In the genomic region with DNA sequence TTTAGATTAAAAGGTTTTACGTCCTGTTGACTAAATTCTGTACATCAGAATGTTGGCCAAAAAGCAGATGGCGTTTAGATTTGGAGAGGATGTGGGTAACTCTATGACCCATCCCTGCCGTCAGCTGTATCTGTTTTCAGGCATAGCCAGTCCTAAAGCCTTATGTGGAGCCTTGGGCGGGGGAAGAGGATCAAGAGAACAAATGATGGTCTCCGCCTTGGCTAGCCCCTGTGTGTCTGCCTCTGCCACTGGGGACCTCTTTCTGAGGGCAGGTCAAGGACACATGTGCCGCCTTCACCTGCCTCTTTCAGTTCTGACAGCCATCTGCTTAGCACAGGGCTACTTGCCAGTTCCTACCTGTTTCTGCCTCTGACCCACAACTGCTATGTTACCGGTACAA, we compare ENCODE assay signal across 16 cellular contexts. TPM values are rescaled to one million over a fixed set of nuclear protein-coding genes. Genes with fewer than 3 reads are reported as not detected.
DNase-seq lines count a peak whose midpoint lies in the region; FAIRE-seq and TF ChIP-seq lines count a peak whose summit lies in the region.
"Had no signal": no experiment of that assay in that cellular context is flagged by ENCODE, and none has a peak within 500 bp of the region (broad histone marks: within the 10 kb centered on the region; RNA-seq: fewer than 3 reads in every experiment).

No MANE protein-coding gene starts in this region.

- H3K27me3 ChIP-seq in Peyer's patch (no peaks in the 10 kb centered on the region), mammary epithelial cell (ENCODE audit: insufficient read depth, low read length) (no peaks in the 10 kb centered on the region)
- H3K27me3 ChIP-seq: BLaER1 treated with 17β-estradiol and CSF1 and Interleukin-3, amounts not matched to agents 10 nM and 100 nM; gastrocnemius medialis had no signal

- H3K36me3 ChIP-seq in Peyer's patch (peaks cover 0 to 39% (median 0%) of the 10 kb centered on the region in 3 donors), mammary epithelial cell (ENCODE audit: insufficient read depth, low read length) (peaks cover 31% of the 10 kb centered on the region)

- H3K4me1 ChIP-seq in Peyer's patch (peaks cover 0 to 3% (median under 1%) of the 10 kb centered on the region in 4 donors), mammary epithelial cell (ENCODE audit: insufficient read depth, low read length) (no peaks in the 10 kb centered on the region)
- H3K4me1 ChIP-seq: gastrocnemius medialis had no signal

- FAIRE-seq in GM19239 (lab: Jason Lieb, UNC) = no peak

- no peak overlapping the region for H2AFZ ChIP-seq in mammary epithelial cell (ENCODE audit: low read depth, low read length)
- H2AFZ ChIP-seq: GM23338 had no signal

- H3K9ac ChIP-seq in mammary epithelial cell (ENCODE audit: insufficient read depth, low read length) = no peak overlapping the region
- H3K9ac ChIP-seq: BLaER1 treated with 17β-estradiol and CSF1 and Interleukin-3, amounts not matched to agents 10 nM and 100 nM had no signal

- CTCF ChIA-PET in activated CD4-positive, alpha-beta T cell treated with anti-CD3 and anti-CD28 coated beads, Interleukin-2, amount 10 ng/mL, durations not matched to agents 7 days and 5 days (lab: Charles Lee) = no interaction called here
- CTCF ChIA-PET in mammary epithelial cell (lab: Charles Lee; ENCODE audit: low non-redundant PET) = no interaction called here

- TF ChIP-seq CTCF in Peyer's patch (IDR thresholded peaks at IDR 0.05) (no peak), mammary epithelial cell (conservative IDR thresholded peaks at IDR 0.05 in 1 of 2, IDR thresholded peaks at IDR 0.05 in 1 of 2; ENCODE audit: extremely low read depth in 1 of 2, insufficient read depth in 1 of 2, low read depth in 1 of 2, low read length in 2 of 2) (no peak)

- in situ Hi-C loops in mammary epithelial cell (cut with MboI; ENCODE audit: low sequenced_read_pairs in 2 of 2) = loop anchor here in 1 of 2 donors (10.0 kb wide), 1 partner anchor 153 kb away; no protein-coding TSS in a partner anchor

- no TSS peak for BruUV-seq in mammary epithelial cell (replicated peaks; lab: Mats Ljungman, UMichigan)

- POLR2A ChIA-PET in activated CD4-positive, alpha-beta T cell treated with anti-CD3 and anti-CD28 coated beads, Interleukin-2, amount 10 ng/mL, durations not matched to agents 7 days and 5 days (lab: Charles Lee) = no interaction called here

- peak in 1 of 3 donors; percentile 59 for DNase-seq in Peyer's patch
- DNase-seq in activated CD4-positive, alpha-beta T cell treated with anti-CD3 and anti-CD28 coated beads, Interleukin-2, amount 10 ng/mL, durations not matched to agents 7 days and 5 days = peak; percentile 57
- peak; percentile 27 for DNase-seq in activated effector memory CD4-positive, alpha-beta T cell treated with Interleukin-2 at 50 U/mL for 16 hours
- DNase-seq in KG1 (lab: John Stamatoyannopoulos, UW) = no peak
- no peak for DNase-seq in GM19239 (ENCODE audit: insufficient read length, low spot score)
- DNase-seq in mucosa of gallbladder (ENCODE audit: low spot score) = no peak
- DNase-seq in mammary epithelial cell = no peak
- DNase-seq: amygdala; gastrocnemius medialis; NCI-H1436 treated with DMSO at 0.1 percent for 48 hours; stimulated activated CD4-positive, alpha-beta T cell treated with anti-CD3 and anti-CD28 coated beads, Interleukin-1b, Interleukin-23, amount 100 ng/mL, for 48 hours had no signal

- no peaks in the 10 kb centered on the region for H3K9me3 Mint-ChIP-seq in activated CD4-positive, alpha-beta T cell treated with anti-CD3 and anti-CD28 coated beads, Interleukin-2, amount 10 ng/mL, durations not matched to agents 7 days and 5 days
- H3K9me3 Mint-ChIP-seq: GM23338; stimulated activated memory B cell treated with anti-CD40 and anti-IgM and Interleukin-4, amounts not matched to agents 10 μg/mL and 1 μg/mL and 100 μg/mL, for 72 hours had no signal

- H3K27ac ChIP-seq in Peyer's patch (peak overlapping the region in 3 of 4 donors; percentile 18 to 75 (median 43)), skin epidermis (peak overlapping the region in 12 of 21 experiments; percentile 0 to 89 (median 52)), mammary epithelial cell (ENCODE audit: insufficient read depth, low read depth, low read length) (no peak overlapping the region)
- H3K27ac ChIP-seq: BLaER1 treated with 17β-estradiol and CSF1 and Interleukin-3, amounts not matched to agents 10 nM and 100 nM; gastrocnemius medialis had no signal

- WGBS in mammary epithelial cell (ENCODE audit: low coverage, missing lambda C conversion rate) = 97% methylated on average over 4 of the region's 7 CpGs

- H3K4me3 Mint-ChIP-seq in activated CD4-positive, alpha-beta T cell treated with anti-CD3 and anti-CD28 coated beads, Interleukin-2, amount 10 ng/mL, durations not matched to agents 7 days and 5 days = no peak overlapping the region
- H3K4me3 Mint-ChIP-seq: GM23338; stimulated activated memory B cell treated with anti-CD40 and anti-IgM and Interleukin-4, amounts not matched to agents 10 μg/mL and 1 μg/mL and 100 μg/mL, for 72 hours had no signal

- no peak for TF ChIP-seq POLR2A in Peyer's patch (IDR thresholded peaks at IDR 0.05)

- dilution Hi-C loops in mammary epithelial cell (cut with HindIII; ENCODE audit: low sequenced_read_pairs) = no loop called here

- peaks cover 36% of the 10 kb centered on the region for H3K36me3 Mint-ChIP-seq in activated CD4-positive, alpha-beta T cell treated with anti-CD3 and anti-CD28 coated beads, Interleukin-2, amount 10 ng/mL, durations not matched to agents 7 days and 5 days (ENCODE audit: low read depth)

- intact Hi-C loops in mammary epithelial cell (cut with micrococcal nuclease) = no loop called here

- H3K27me3 Mint-ChIP-seq in activated CD4-positive, alpha-beta T cell treated with anti-CD3 and anti-CD28 coated beads, Interleukin-2, amount 10 ng/mL, durations not matched to agents 7 days and 5 days = no peaks in the 10 kb centered on the region
- H3K27me3 Mint-ChIP-seq: stimulated activated memory B cell treated with anti-CD40 and anti-IgM and Interleukin-4, amounts not matched to agents 10 μg/mL and 1 μg/mL and 100 μg/mL, for 72 hours had no signal

- H3K4me1 Mint-ChIP-seq in activated CD4-positive, alpha-beta T cell treated with anti-CD3 and anti-CD28 coated beads, Interleukin-2, amount 10 ng/mL, durations not matched to agents 7 days and 5 days = peaks cover 19% of the 10 kb centered on the region
- H3K4me1 Mint-ChIP-seq: GM23338 had no signal

- no peak overlapping the region for H3K4me3 ChIP-seq in Peyer's patch
- H3K4me3 ChIP-seq in skin epidermis = no peak overlapping the region
- H3K4me3 ChIP-seq in mammary epithelial cell (replicated peaks in 1 of 3; ENCODE audit: insufficient read depth in 1 of 3, low read depth in 2 of 3, low read length in 3 of 3) = no peak overlapping the region
- H3K4me3 ChIP-seq: BLaER1 treated with 17β-estradiol and CSF1 and Interleukin-3, amounts not matched to agents 10 nM and 100 nM; gastrocnemius medialis; GM23338; lung had no signal

- H3K27ac Mint-ChIP-seq in activated CD4-positive, alpha-beta T cell treated with anti-CD3 and anti-CD28 coated beads, Interleukin-2, amount 10 ng/mL, durations not matched to agents 7 days and 5 days = peak overlapping the region; percentile 92
- H3K27ac Mint-ChIP-seq: GM23338; stimulated activated memory B cell treated with anti-CD40 and anti-IgM and Interleukin-4, amounts not matched to agents 10 μg/mL and 1 μg/mL and 100 μg/mL, for 72 hours had no signal

- no peak overlapping the region for H3K4me2 ChIP-seq in mammary epithelial cell (ENCODE audit: insufficient read depth, low read depth, low read length)
- H3K4me2 ChIP-seq: BLaER1 treated with 17β-estradiol and CSF1 and Interleukin-3, amounts not matched to agents 10 nM and 100 nM; GM23338 had no signal

- H3K9me3 ChIP-seq in Peyer's patch = no peaks in the 10 kb centered on the region
- no peaks in the 10 kb centered on the region for H3K9me3 ChIP-seq in mammary epithelial cell (replicated peaks; ENCODE audit: insufficient read depth, low read length)
- H3K9me3 ChIP-seq: BLaER1 treated with 17β-estradiol and CSF1 and Interleukin-3, amounts not matched to agents 10 nM and 100 nM; gastrocnemius medialis had no signal

- peaks cover 1% of the 10 kb centered on the region for H4K20me1 ChIP-seq in mammary epithelial cell (ENCODE audit: insufficient read depth, low read length)

- H3K79me2 ChIP-seq in mammary epithelial cell (ENCODE audit: insufficient read depth, low read length) = peaks cover 3% of the 10 kb centered on the region

RNA-seq across cellular contexts. Expression of gene PDSS1, which starts 24.1 kb away (rescaled TPM):
- total RNA-seq in Peyer's patch (10 to 100 TPM; 26.2 to 41.0 (median 32.3) TPM), mucosa of gallbladder (4.1 TPM), mammary epithelial cell (10 to 100 TPM in 1 of 2 donors, 1 to 10 TPM in 1; 4.8 to 11.2 TPM)
- total RNA-seq in activated CD4-positive, alpha-beta T cell treated with anti-CD3 and anti-CD28 coated beads, Interleukin-2, amount 10 ng/mL, durations not matched to agents 7 days and 5 days = 10 to 100 TPM; 13.7 to 17.6 TPM
- polyA plus RNA-seq in mammary epithelial cell = 24.2 TPM
- 74.5 TPM for polyA minus RNA-seq in mammary epithelial cell

Comparison
In these comparisons a context has a peak if more than half of its experiments do, and no peak if none do; other contexts are left out.
1. DNase-seq: peak in activated CD4-positive, alpha-beta T cell treated with anti-CD3 and anti-CD28 coated beads, Interleukin-2, amount 10 ng/mL, durations not matched to agents 7 days and 5 days (single experiment) and activated effector memory CD4-positive, alpha-beta T cell treated with Interleukin-2 at 50 U/mL for 16 hours (single experiment); none in KG1 (single experiment), GM19239 (single experiment), mucosa of gallbladder (single experiment) and mammary epithelial cell (single experiment).